1 cellular context compared by ENCODE assay signal in genomic region chr6:29710281-29710941, GRCh38.
TF ChIP-seq lines count a peak whose summit lies in the region.

No MANE protein-coding gene starts in this region.

TF ChIP-seq in SK-N-SH, 30 proteins besides CTCF, POLR2A, EP300 and RAD21:
- TF ChIP-seq NRF1 (IDR thresholded peaks at IDR 0.05; ENCODE audit: low read depth, low read length): no peak
- TF ChIP-seq RXRA (IDR thresholded peaks at IDR 0.05; ENCODE audit: borderline replicate concordance, low read depth): no peak
- no peak for TF ChIP-seq ZBTB33 (IDR thresholded peaks at IDR 0.05; ENCODE audit: borderline replicate concordance, low read depth)
- TF ChIP-seq MXI1 (IDR thresholded peaks at IDR 0.05; ENCODE audit: low read depth, low read length): no peak
- TF ChIP-seq GATA2 (CRISPR knock-in tag; IDR thresholded peaks at IDR 0.05): no peak
- TF ChIP-seq TEAD4 (IDR thresholded peaks at IDR 0.05; ENCODE audit: borderline replicate concordance, insufficient read depth): no peak
- TF ChIP-seq FOXM1 (IDR thresholded peaks at IDR 0.05; ENCODE audit: low read depth): no peak
- TF ChIP-seq MEF2A (IDR thresholded peaks at IDR 0.05; ENCODE audit: borderline replicate concordance, low read depth): no peak
- no peak for TF ChIP-seq FOSL2 (IDR thresholded peaks at IDR 0.05; ENCODE audit: borderline replicate concordance, low read depth)
- TF ChIP-seq, protein P1, sequence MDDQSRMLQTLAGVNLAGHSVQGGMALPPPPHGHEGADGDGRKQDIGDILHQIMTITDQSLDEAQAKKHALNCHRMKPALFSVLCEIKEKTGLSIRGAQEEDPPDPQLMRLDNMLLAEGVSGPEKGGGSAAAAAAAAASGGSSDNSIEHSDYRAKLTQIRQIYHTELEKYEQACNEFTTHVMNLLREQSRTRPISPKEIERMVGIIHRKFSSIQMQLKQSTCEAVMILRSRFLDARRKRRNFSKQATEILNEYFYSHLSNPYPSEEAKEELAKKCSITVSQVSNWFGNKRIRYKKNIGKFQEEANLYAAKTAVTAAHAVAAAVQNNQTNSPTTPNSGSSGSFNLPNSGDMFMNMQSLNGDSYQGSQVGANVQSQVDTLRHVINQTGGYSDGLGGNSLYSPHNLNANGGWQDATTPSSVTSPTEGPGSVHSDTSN (IDR thresholded peaks at IDR 0.05): no peak
- TF ChIP-seq CHD2 (IDR thresholded peaks at IDR 0.05; ENCODE audit: low read length, partially characterized antibody): no peak
- TF ChIP-seq IRF3 (IDR thresholded peaks at IDR 0.05; ENCODE audit: low read depth, low read length): no peak
- no peak for TF ChIP-seq SMC3 (IDR thresholded peaks at IDR 0.05; ENCODE audit: low read depth, low read length)
